In the genomic region with DNA sequence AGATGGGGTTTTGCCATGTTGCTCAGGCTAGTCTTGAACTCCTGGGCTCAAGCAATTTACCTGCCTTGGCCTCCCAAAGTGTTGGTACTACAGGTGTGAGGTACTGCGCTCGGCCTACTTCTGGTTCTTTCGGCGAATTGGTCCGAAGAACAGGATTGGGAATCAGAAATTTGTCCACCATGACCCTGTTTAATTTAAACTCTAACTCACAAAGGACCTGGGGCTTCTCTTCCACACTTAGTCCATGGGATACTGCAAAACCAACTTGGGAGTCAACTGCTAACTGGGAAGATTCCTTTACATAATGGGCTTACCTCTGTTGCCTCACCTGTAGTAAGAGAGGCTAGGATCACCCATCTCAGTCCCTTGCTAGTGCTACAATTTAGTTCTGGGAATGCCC, we compare ENCODE assay signal across 24 cellular contexts.
A peak's percentile ranks its signal among the peaks of the same experiment; 100 is the strongest.
DNase-seq lines count a peak whose midpoint lies in the region; ATAC-seq and TF ChIP-seq lines count a peak whose summit lies in the region.
"Had no signal": no experiment of that assay in that cellular context is flagged by ENCODE, and none has a peak within 500 bp of the region (broad histone marks: within the 10 kb centered on the region; RNA-seq: fewer than 3 reads in every experiment).

No MANE protein-coding gene starts in this region.

- H3K9me3 Mint-ChIP-seq in activated T-cell treated with anti-CD3 and anti-CD28 coated beads, Interleukin-2, amount 50 U/mL, for 72 hours: no peaks in the 10 kb centered on the region
- H3K9me3 Mint-ChIP-seq: activated naive CD4-positive, alpha-beta T cell treated with anti-CD3 and anti-CD28 coated beads, Interleukin-2, amount 50 U/mL, for 24 hours; stimulated activated naive B cell treated with anti-CD40 and anti-IgM and Interleukin-4, amounts not matched to agents 10 μg/mL and 1 μg/mL and 100 μg/mL, for 72 hours had no signal

- no peaks in the 10 kb centered on the region for H3K27me3 Mint-ChIP-seq in activated T-cell treated with anti-CD3 and anti-CD28 coated beads, Interleukin-2, amount 50 U/mL, for 72 hours (ENCODE audit: low read depth)
- H3K27me3 Mint-ChIP-seq: activated CD8-positive, alpha-beta memory T cell treated with anti-CD3 and anti-CD28 coated beads, Interleukin-2, amount 10 ng/mL, durations not matched to agents 7 days and 5 days; activated naive CD4-positive, alpha-beta T cell treated with anti-CD3 and anti-CD28 coated beads, Interleukin-2, amount 50 U/mL, for 24 hours; stimulated activated naive B cell treated with anti-CD40 and anti-IgM and Interleukin-4, amounts not matched to agents 10 μg/mL and 1 μg/mL and 100 μg/mL, for 72 hours had no signal

- H3K27me3 ChIP-seq in Peyer's patch (no peaks in the 10 kb centered on the region), esophagus muscularis mucosa (no peaks in the 10 kb centered on the region), psoas muscle (ENCODE audit: insufficient read depth in 3 of 3, low read length in 2 of 3) (no peaks in the 10 kb centered on the region), tibial artery (no peaks in the 10 kb centered on the region)
- H3K27me3 ChIP-seq: BLaER1, dorsolateral prefrontal cortex had no signal

- H3K36me3 ChIP-seq in Peyer's patch (no peaks in the 10 kb centered on the region), esophagus muscularis mucosa (no peaks in the 10 kb centered on the region), psoas muscle (ENCODE audit: insufficient read depth in 1 of 2, low read depth in 1 of 2) (no peaks in the 10 kb centered on the region), tibial artery (no peaks in the 10 kb centered on the region)
- H3K36me3 ChIP-seq: prostate gland had no signal

- TF ChIP-seq CTCF in Peyer's patch (IDR thresholded peaks at IDR 0.05) (no peak), esophagus muscularis mucosa (IDR thresholded peaks at IDR 0.05) (no peak), psoas muscle (IDR thresholded peaks at IDR 0.05) (no peak), tibial artery (IDR thresholded peaks at IDR 0.05) (no peak)

- no peak overlapping the region for H3K27ac Mint-ChIP-seq in activated T-cell treated with anti-CD3 and anti-CD28 coated beads, Interleukin-2, amount 50 U/mL, for 72 hours
- H3K27ac Mint-ChIP-seq: activated CD8-positive, alpha-beta memory T cell treated with anti-CD3 and anti-CD28 coated beads, Interleukin-2, amount 10 ng/mL, durations not matched to agents 7 days and 5 days; activated naive CD4-positive, alpha-beta T cell treated with anti-CD3 and anti-CD28 coated beads, Interleukin-2, amount 50 U/mL, for 24 hours; stimulated activated naive B cell treated with anti-CD40 and anti-IgM and Interleukin-4, amounts not matched to agents 10 μg/mL and 1 μg/mL and 100 μg/mL, for 72 hours had no signal

- DNase-seq in Peyer's patch (no peak), esophagus muscularis mucosa (ENCODE audit: extremely low spot score) (no peak), psoas muscle (no peak), tibial artery (no peak), HT-29 (ENCODE audit: low spot score) (no peak)
- no peak for DNase-seq in activated T-cell treated with anti-CD3 and anti-CD28 coated beads, Interleukin-2, amount 50 U/mL, for 72 hours
- DNase-seq: activated CD4-positive, alpha-beta T cell treated with anti-CD3 and anti-CD28 coated beads, Interleukin-2, amount 50 U/mL, for 1 hour; activated CD8-positive, alpha-beta memory T cell treated with anti-CD3 and anti-CD28 coated beads, Interleukin-2, amount 10 ng/mL, durations not matched to agents 7 days and 5 days; anterior cingulate cortex; central memory CD4-positive, alpha-beta T cell; COR-L47; dorsolateral prefrontal cortex; GF-D8; IMR-90; NCI-H1092; NCI-H1930; NCI-H748 treated with DMSO at 0.1 percent for 48 hours; stimulated activated CD4-positive, alpha-beta T cell treated with anti-CD3 and anti-CD28 coated beads, Interleukin-4, amount 100 ng/mL, for 1 hour; stimulated activated naive B cell treated with anti-CD40 and anti-IgM and Interleukin-4, amounts not matched to agents 10 μg/mL and 1 μg/mL and 100 μg/mL, for 72 hours had no signal

- H3K27ac ChIP-seq in Peyer's patch (peak overlapping the region in 3 of 4 donors; percentile 60 to 77 (median 68)), esophagus muscularis mucosa (replicated peaks in 1 of 4) (peak overlapping the region; percentile 69 to 78 (median 74)), psoas muscle (peak overlapping the region; percentile 65), tibial artery (peak overlapping the region; percentile 73 to 81)
- H3K27ac ChIP-seq: BLaER1 had no signal

- H3K4me3 Mint-ChIP-seq in activated T-cell treated with anti-CD3 and anti-CD28 coated beads, Interleukin-2, amount 50 U/mL, for 72 hours: no peak overlapping the region
- H3K4me3 Mint-ChIP-seq: activated CD8-positive, alpha-beta memory T cell treated with anti-CD3 and anti-CD28 coated beads, Interleukin-2, amount 10 ng/mL, durations not matched to agents 7 days and 5 days; activated naive CD4-positive, alpha-beta T cell treated with anti-CD3 and anti-CD28 coated beads, Interleukin-2, amount 50 U/mL, for 24 hours; stimulated activated naive B cell treated with anti-CD40 and anti-IgM and Interleukin-4, amounts not matched to agents 10 μg/mL and 1 μg/mL and 100 μg/mL, for 72 hours had no signal

- TF ChIP-seq POLR2A in Peyer's patch (IDR thresholded peaks at IDR 0.05) (no peak), esophagus muscularis mucosa (IDR thresholded peaks at IDR 0.05; ENCODE audit: low read depth) (no peak)

- no peak for TF ChIP-seq EP300 in esophagus muscularis mucosa (IDR thresholded peaks at IDR 0.05)

- 100% methylated on average over 1 of the region's 5 CpGs for WGBS in esophagus muscularis mucosa
- 97 to 99% (median 98%) methylated on average over 5 of the region's 5 CpGs for WGBS in psoas muscle, 3 donors

- H3K4me3 ChIP-seq in Peyer's patch (no peak overlapping the region), esophagus muscularis mucosa (no peak overlapping the region), psoas muscle (no peak overlapping the region), tibial artery (no peak overlapping the region)
- H3K4me3 ChIP-seq: BLaER1, dorsolateral prefrontal cortex, prostate gland had no signal

- peaks cover 2 to 3% of the 10 kb centered on the region in 2 donors for H3K36me3 Mint-ChIP-seq in activated T-cell treated with anti-CD3 and anti-CD28 coated beads, Interleukin-2, amount 50 U/mL, for 72 hours (ENCODE audit: insufficient read depth in 2 of 2)

- ATAC-seq in psoas muscle (no peak), HG02588 (IDR thresholded peaks at IDR 0.05; ENCODE audit: unreplicated experiment) (no peak)
- no peak for ATAC-seq in activated T-cell treated with anti-CD3 and anti-CD28 coated beads, Interleukin-2, amount 50 U/mL, for 72 hours (replicated peaks in 1 of 2)
- ATAC-seq: activated CD8-positive, alpha-beta memory T cell treated with anti-CD3 and anti-CD28 coated beads, Interleukin-2, amount 10 ng/mL, durations not matched to agents 7 days and 5 days; HCT116; stimulated activated naive B cell treated with anti-CD40 and anti-IgM and Interleukin-4, amounts not matched to agents 10 μg/mL and 1 μg/mL and 100 μg/mL, for 72 hours had no signal

- H3K4me1 Mint-ChIP-seq in activated T-cell treated with anti-CD3 and anti-CD28 coated beads, Interleukin-2, amount 50 U/mL, for 72 hours (ENCODE audit: low read depth): peaks cover 14% of the 10 kb centered on the region
- H3K4me1 Mint-ChIP-seq: activated naive CD4-positive, alpha-beta T cell treated with anti-CD3 and anti-CD28 coated beads, Interleukin-2, amount 50 U/mL, for 24 hours had no signal

- H3K4me1 ChIP-seq in Peyer's patch (peaks cover 0 to 4% (median 0%) of the 10 kb centered on the region in 4 donors), esophagus muscularis mucosa (peaks cover 52 to 66% (median 61%) of the 10 kb centered on the region in 4 donors), psoas muscle (peaks cover 24% of the 10 kb centered on the region), tibial artery (peaks cover 0 to 84% (median 52%) of the 10 kb centered on the region in 4 donors)
- H3K4me1 ChIP-seq: BLaER1 had no signal

- intact Hi-C loops in esophagus muscularis mucosa (cut with DNase I) (no loop called here), psoas muscle (cut with DNase I) (no loop called here), tibial artery (cut with DNase I; ENCODE audit: low total_unique reads) (no loop called here)

- H3K9me3 ChIP-seq in Peyer's patch (no peaks in the 10 kb centered on the region), esophagus muscularis mucosa (no peaks in the 10 kb centered on the region), psoas muscle (no peaks in the 10 kb centered on the region), tibial artery (no peaks in the 10 kb centered on the region)
- H3K9me3 ChIP-seq: BLaER1, prostate gland had no signal
